In the genomic region with DNA sequence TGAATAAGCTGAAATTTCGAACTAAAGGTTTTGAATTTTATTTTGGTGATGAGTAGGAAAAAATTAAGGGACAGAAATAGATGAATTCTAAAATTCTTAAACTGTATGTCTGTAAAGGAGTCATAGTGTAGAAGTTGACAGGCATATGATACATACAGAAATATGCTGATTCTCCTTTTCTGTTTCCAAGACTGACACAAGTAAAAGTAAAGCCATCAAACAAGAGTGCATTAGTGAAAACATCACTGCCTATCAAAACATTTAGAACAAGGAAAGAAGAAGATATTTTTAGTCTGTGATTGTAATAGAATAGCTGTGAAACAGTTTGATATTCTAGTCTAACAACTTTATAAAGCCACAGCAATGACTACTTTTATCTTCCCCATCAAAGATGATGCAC, we compare ENCODE assay signal across 24 cellular contexts.
DNase-seq lines count a peak whose midpoint lies in the region; ATAC-seq, FAIRE-seq and TF ChIP-seq lines count a peak whose summit lies in the region.
"Had no signal": no experiment of that assay in that cellular context is flagged by ENCODE, and none has a peak within 500 bp of the region (broad histone marks: within the 10 kb centered on the region; RNA-seq: fewer than 3 reads in every experiment).

No MANE protein-coding gene starts in this region.

- H3K27me3 ChIP-seq in neural progenitor cell: no peaks in the 10 kb centered on the region
- no peaks in the 10 kb centered on the region for H3K27me3 ChIP-seq in neuronal stem cell (ENCODE audit: control insufficient read depth in 3 of 3, insufficient read depth in 3 of 3, low read depth in 1 of 3, low read length in 3 of 3)
- H3K27me3 ChIP-seq in aorta (ENCODE audit: control insufficient read depth in 1 of 2, insufficient read depth in 2 of 2, low read length in 1 of 2): no peaks in the 10 kb centered on the region
- H3K27me3 ChIP-seq: BLaER1 treated with 17β-estradiol and CSF1 and Interleukin-3, amounts not matched to agents 10 nM and 100 nM had no signal

- intact Hi-C loops in aorta (cut with DNase I): no loop called here

- H3K9me3 ChIP-seq in neural progenitor cell (ENCODE audit: low read depth) (no peaks in the 10 kb centered on the region), neuronal stem cell (replicated peaks in 1 of 2; ENCODE audit: control insufficient read depth in 2 of 2, insufficient read depth in 1 of 2, low read depth in 1 of 2, low read length in 2 of 2) (no peaks in the 10 kb centered on the region), aorta (ENCODE audit: control insufficient read depth, low read length) (no peaks in the 10 kb centered on the region)
- H3K9me3 ChIP-seq: A549; BLaER1 treated with 17β-estradiol and CSF1 and Interleukin-3, amounts not matched to agents 10 nM and 100 nM; Caco-2 had no signal

- H3K27ac ChIP-seq in epithelial cell of prostate (no peak overlapping the region), neural progenitor cell (peak overlapping the region; percentile 16), neuronal stem cell (replicated peaks; ENCODE audit: low read length) (no peak overlapping the region), aorta (ENCODE audit: low read depth in 1 of 2, low read length in 2 of 2) (no peak overlapping the region)
- H3K27ac ChIP-seq: 22Rv1; A549; BLaER1 treated with 17β-estradiol and CSF1 and Interleukin-3, amounts not matched to agents 10 nM and 100 nM; C4-2B had no signal

- no peak overlapping the region for H4K91ac ChIP-seq in neuronal stem cell (ENCODE audit: low read depth, low read length, poor library complexity)

- no peak overlapping the region for H2BK5ac ChIP-seq in neuronal stem cell (ENCODE audit: low read length)

- H3K4ac ChIP-seq in neuronal stem cell (ENCODE audit: low read length): no peak overlapping the region

- no peaks in the 10 kb centered on the region for H4K20me1 ChIP-seq in neural progenitor cell (ENCODE audit: low read depth)
- H4K20me1 ChIP-seq: BLaER1 treated with 17β-estradiol and CSF1 and Interleukin-3, amounts not matched to agents 10 nM and 100 nM had no signal

- H2BK120ac ChIP-seq in neuronal stem cell (ENCODE audit: low read depth, low read length): no peak overlapping the region

- no peak overlapping the region for H2BK15ac ChIP-seq in neuronal stem cell (ENCODE audit: low read length)

- no peak overlapping the region for H3K14ac ChIP-seq in neuronal stem cell (ENCODE audit: low read length)

- H3K4me3 ChIP-seq in LNCaP clone FGC (ENCODE audit: low read depth, low read length): no peak overlapping the region
- peak overlapping the region; percentile 4 for H3K4me3 ChIP-seq in neural progenitor cell
- no peak overlapping the region for H3K4me3 ChIP-seq in neuronal stem cell (ENCODE audit: low read length in 2 of 2)
- H3K4me3 ChIP-seq in aorta (ENCODE audit: low read length in 2 of 2): no peak overlapping the region
- H3K4me3 ChIP-seq: A549; BLaER1 treated with 17β-estradiol and CSF1 and Interleukin-3, amounts not matched to agents 10 nM and 100 nM had no signal

- no peak overlapping the region for H2AFZ ChIP-seq in neural progenitor cell (replicated peaks)
- peak overlapping the region; percentile 38 for H2AFZ ChIP-seq in neuronal stem cell (ENCODE audit: low read length)

- no peaks in the 10 kb centered on the region for H3K79me1 ChIP-seq in neuronal stem cell (ENCODE audit: low read depth, low read length)

- no peaks in the 10 kb centered on the region for H3K36me3 Mint-ChIP-seq in neural progenitor cell
- H3K36me3 Mint-ChIP-seq: CD8-positive, alpha-beta T cell had no signal

- no peak for TF ChIP-seq CTCF in LNCaP clone FGC (IDR thresholded peaks at IDR 0.05; ENCODE audit: control insufficient read depth, extremely low read depth, insufficient read depth)
- no peak for TF ChIP-seq CTCF in neural progenitor cell (IDR thresholded peaks at IDR 0.05)

- no peaks in the 10 kb centered on the region for H3K36me3 ChIP-seq in neural progenitor cell
- H3K36me3 ChIP-seq in neuronal stem cell (replicated peaks in 1 of 2; ENCODE audit: control insufficient read depth in 2 of 2, insufficient read depth in 2 of 2, low read length in 2 of 2): no peaks in the 10 kb centered on the region
- H3K36me3 ChIP-seq in aorta (ENCODE audit: control insufficient read depth in 1 of 2, insufficient read depth in 2 of 2, low read length in 1 of 2): no peaks in the 10 kb centered on the region
- H3K36me3 ChIP-seq: BLaER1 treated with 17β-estradiol and CSF1 and Interleukin-3, amounts not matched to agents 10 nM and 100 nM had no signal

- H3K9ac ChIP-seq in neural progenitor cell: no peak overlapping the region
- no peak overlapping the region for H3K9ac ChIP-seq in neuronal stem cell (ENCODE audit: low read depth, low read length, poor library complexity)
- H3K9ac ChIP-seq: BLaER1 treated with 17β-estradiol and CSF1 and Interleukin-3, amounts not matched to agents 10 nM and 100 nM had no signal

- no peak for FAIRE-seq in GM12891 (lab: Jason Lieb, UNC)
- FAIRE-seq: A549, D721Med, G401.6, GM12892, GM18507 had no signal

- H3K4me1 ChIP-seq in neural progenitor cell: peaks cover 36% of the 10 kb centered on the region
- H3K4me1 ChIP-seq in neuronal stem cell (ENCODE audit: control insufficient read depth in 2 of 2, insufficient read depth in 1 of 2, low read depth in 1 of 2, low read length in 2 of 2): peaks cover 4% of the 10 kb centered on the region in 2 donors
- no peaks in the 10 kb centered on the region for H3K4me1 ChIP-seq in aorta (ENCODE audit: control insufficient read depth in 1 of 2, insufficient read depth in 2 of 2, low read length in 2 of 2)
- H3K4me1 ChIP-seq: A549; BLaER1 treated with 17β-estradiol and CSF1 and Interleukin-3, amounts not matched to agents 10 nM and 100 nM; Caco-2 had no signal

- H2AK5ac ChIP-seq in neuronal stem cell (ENCODE audit: low read depth, low read length): no peak overlapping the region

- no peak for TF ChIP-seq POLR2A in GM12891 (IDR thresholded peaks at IDR 0.05; ENCODE audit: low read depth, low read length)

- no peaks in the 10 kb centered on the region for H3K79me2 ChIP-seq in neural progenitor cell (ENCODE audit: low read depth)

- H3K4me1 Mint-ChIP-seq in neural progenitor cell: peaks cover 12% of the 10 kb centered on the region
- H3K4me1 Mint-ChIP-seq: B cell had no signal

- H3F3A ChIP-seq in neural progenitor cell (ENCODE audit: low read depth): peaks cover 5% of the 10 kb centered on the region

- 100% methylated on average over 1 of the region's 1 CpG for WGBS in neuronal stem cell (ENCODE audit: extremely low coverage in 2 of 2, insufficient read length in 2 of 2, insufficient replicate concordance in 1 of 2), 2 donors
- 82 to 85% methylated on average over 1 of the region's 1 CpG for WGBS in aorta, 2 donors

- no peak overlapping the region for H4K8ac ChIP-seq in neuronal stem cell (ENCODE audit: low read depth, low read length)

- no peaks in the 10 kb centered on the region for H3K9me3 Mint-ChIP-seq in neural progenitor cell

- no peak for ATAC-seq in aorta (ENCODE audit: low FRiP score)
- ATAC-seq: A549; CD8-positive, alpha-beta T cell had no signal

- H3K18ac ChIP-seq in neuronal stem cell (ENCODE audit: low read length): no peak overlapping the region

- H3K4me3 Mint-ChIP-seq in neural progenitor cell: no peak overlapping the region
- H3K4me3 Mint-ChIP-seq: B cell; CD4-positive, alpha-beta T cell; CD8-positive, alpha-beta T cell had no signal

- peak overlapping the region; percentile 60 for H3K4me2 ChIP-seq in neural progenitor cell
- H3K4me2 ChIP-seq in neuronal stem cell (ENCODE audit: insufficient read depth, low read length, poor library complexity, severe bottlenecking): no peak overlapping the region
- H3K4me2 ChIP-seq: A549; BLaER1 treated with 17β-estradiol and CSF1 and Interleukin-3, amounts not matched to agents 10 nM and 100 nM had no signal

- DNase-seq in LNCaP clone FGC (ENCODE audit: low read depth) (peak; percentile 65), epithelial cell of prostate (ENCODE audit: low read depth, low spot score) (peak; percentile 2), neural progenitor cell (ENCODE audit: low spot score) (no peak), neuronal stem cell (ENCODE audit: low spot score) (no peak), superior temporal gyrus (ENCODE audit: extremely low spot score) (no peak), NCI-H187 (lab: John Stamatoyannopoulos, UW) (no peak), aorta (no peak), GM12891 (ENCODE audit: insufficient read length, low spot score) (no peak)
- DNase-seq: AML-193; Caco-2; Calu3; CD4-positive, alpha-beta T cell; CD8-positive, alpha-beta T cell; DMS79 treated with DMSO at 0.1 percent for 48 hours; GF-D8 had no signal

- no peak overlapping the region for H3K23ac ChIP-seq in neuronal stem cell (ENCODE audit: low read depth, low read length, poor library complexity)

- no peak overlapping the region for H2BK12ac ChIP-seq in neuronal stem cell (ENCODE audit: low read length)

- no peak overlapping the region for H3K27ac Mint-ChIP-seq in neural progenitor cell
- H3K27ac Mint-ChIP-seq: B cell; CD4-positive, alpha-beta T cell; CD8-positive, alpha-beta T cell had no signal

- H3K27me3 Mint-ChIP-seq in neural progenitor cell (ENCODE audit: insufficient read depth, low read depth): no peaks in the 10 kb centered on the region
- H3K27me3 Mint-ChIP-seq: B cell; CD4-positive, alpha-beta T cell had no signal

TF ChIP-seq in GM12891, 5 proteins besides CTCF, POLR2A, EP300 and RAD21:
- TF ChIP-seq POLR2AphosphoS5 (IDR thresholded peaks at IDR 0.05; ENCODE audit: low read depth, low read length) (no peak), SPI1 (IDR thresholded peaks at IDR 0.05; ENCODE audit: low read depth, low read length) (no peak), POU2F2 (IDR thresholded peaks at IDR 0.05; ENCODE audit: low read depth, low read length) (no peak), PAX5 (IDR thresholded peaks at IDR 0.05; ENCODE audit: insufficient read depth, low read length, severe bottlenecking) (no peak)

Comparison
In these comparisons a context has a peak if more than half of its experiments do, and no peak if none do; other contexts are left out.
1. DNase-seq: peak in LNCaP clone FGC (single experiment) and epithelial cell of prostate (single experiment); none in neural progenitor cell (single experiment), neuronal stem cell (single experiment), superior temporal gyrus (single experiment), NCI-H187 (0 of 2), aorta (0 of 2) and GM12891 (single experiment).